ENCODE assay signal across 8 cellular contexts in the genomic region with DNA sequence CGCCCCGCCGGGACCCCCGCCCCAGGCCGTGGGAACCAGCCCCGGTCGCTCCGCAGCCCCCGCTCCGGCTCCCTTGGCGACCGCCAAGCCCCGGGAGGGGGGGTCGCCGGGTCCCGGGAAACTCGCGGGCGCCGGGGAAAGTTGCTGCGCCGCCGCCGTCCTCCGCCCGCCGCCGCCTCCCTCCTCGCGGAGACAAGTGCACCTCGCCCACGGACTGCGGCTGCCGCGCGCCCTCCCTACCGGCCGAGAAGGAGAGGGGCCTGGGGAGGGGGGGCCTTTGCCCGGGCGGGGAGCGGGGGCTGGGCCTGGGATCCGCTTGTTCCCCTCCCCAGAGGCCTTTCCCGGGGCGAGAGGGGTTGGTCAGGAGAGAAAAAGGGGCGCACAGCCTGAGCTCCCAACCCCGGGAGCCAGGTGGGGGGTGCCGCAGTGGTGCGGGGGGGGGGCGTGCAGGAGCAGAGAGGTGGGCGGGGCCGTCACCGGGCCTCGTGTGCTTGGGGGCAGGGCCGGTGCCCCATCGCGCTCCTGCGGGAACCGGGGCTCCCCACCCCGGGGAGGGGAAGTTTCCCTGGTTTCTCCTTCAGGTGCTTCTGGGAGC.
DNase-seq lines count a peak whose midpoint lies in the region; ATAC-seq lines count a peak whose summit lies in the region.

No MANE protein-coding gene starts in this region.

- H3K4me3 ChIP-seq in iPS-15b (ENCODE audit: low read depth, low read length) (peak overlapping the region; percentile 61), stomach smooth muscle (ENCODE audit: low read length in 2 of 2) (peak overlapping the region; percentile 40 to 79)

- H3K27ac Mint-ChIP-seq in activated T-cell treated with anti-CD3 and anti-CD28 coated beads, Interleukin-2, amount 50 U/mL, for 24 hours, result no peak overlapping the region

- peaks cover 9% of the 10 kb centered on the region for H3K4me1 Mint-ChIP-seq in activated T-cell treated with anti-CD3 and anti-CD28 coated beads, Interleukin-2, amount 50 U/mL, for 24 hours (ENCODE audit: low read depth)

- peaks cover 19% of the 10 kb centered on the region for H3K36me3 ChIP-seq in iPS-15b (ENCODE audit: control insufficient read depth, insufficient read depth, low read length)
- no peaks in the 10 kb centered on the region for H3K36me3 ChIP-seq in stomach smooth muscle (ENCODE audit: control insufficient read depth in 2 of 2, insufficient read depth in 2 of 2, low read length in 2 of 2)

- DNase-seq in activated CD8-positive, alpha-beta memory T cell treated with anti-CD3 and anti-CD28 coated beads, Interleukin-2, amount 50 U/mL, for 4 hours, result peak; percentile 58
- no peak for DNase-seq in activated CD8-positive, alpha-beta memory T cell treated with anti-CD3 and anti-CD28 coated beads, Interleukin-2, amount 50 U/mL, for 48 hours
- DNase-seq in activated T-cell treated with anti-CD3 and anti-CD28 coated beads, Interleukin-2, amount 50 U/mL, for 24 hours, result peak; percentile 66
- no peak for DNase-seq in hippocampal formation (lab: John Stamatoyannopoulos, UW)

- peaks cover 8% of the 10 kb centered on the region for H3K4me1 ChIP-seq in iPS-15b (ENCODE audit: control insufficient read depth, insufficient read depth, low read length)
- H3K4me1 ChIP-seq in stomach smooth muscle (ENCODE audit: control insufficient read depth, insufficient read depth, low read length), result peaks cover 8% of the 10 kb centered on the region

- peaks cover 11% of the 10 kb centered on the region for H3K27me3 Mint-ChIP-seq in activated T-cell treated with anti-CD3 and anti-CD28 coated beads, Interleukin-2, amount 50 U/mL, for 24 hours

- H3K9me3 ChIP-seq in iPS-15b (ENCODE audit: control insufficient read depth, insufficient read depth, low read length) (no peaks in the 10 kb centered on the region), stomach smooth muscle (ENCODE audit: control insufficient read depth in 2 of 2, low read length in 2 of 2) (no peaks in the 10 kb centered on the region)

- ATAC-seq in HG03039 (IDR thresholded peaks at IDR 0.05; ENCODE audit: unreplicated experiment) (peak; percentile 13), GM18873 (IDR thresholded peaks at IDR 0.05; ENCODE audit: low FRiP score, unreplicated experiment) (no peak)

- no peak overlapping the region for H3K27ac ChIP-seq in stomach smooth muscle (ENCODE audit: low read length)

- no peaks in the 10 kb centered on the region for H3K27me3 ChIP-seq in iPS-15b (ENCODE audit: control insufficient read depth, insufficient read depth, low read length)
- no peaks in the 10 kb centered on the region for H3K27me3 ChIP-seq in stomach smooth muscle (ENCODE audit: control insufficient read depth in 1 of 2, insufficient read depth in 2 of 2, low read length in 2 of 2)

- no peaks in the 10 kb centered on the region for H3K36me3 Mint-ChIP-seq in activated T-cell treated with anti-CD3 and anti-CD28 coated beads, Interleukin-2, amount 50 U/mL, for 24 hours (ENCODE audit: low read depth)

- H3K9ac ChIP-seq in iPS-15b (ENCODE audit: low read depth, low read length) (peak overlapping the region; percentile 37), stomach smooth muscle (ENCODE audit: low read length in 2 of 2) (no peak overlapping the region)

- H3K4me3 Mint-ChIP-seq in activated T-cell treated with anti-CD3 and anti-CD28 coated beads, Interleukin-2, amount 50 U/mL, for 24 hours, result peak overlapping the region; percentile 39

- H3K9me3 Mint-ChIP-seq in activated T-cell treated with anti-CD3 and anti-CD28 coated beads, Interleukin-2, amount 50 U/mL, for 24 hours, result no peaks in the 10 kb centered on the region

Comparison
In these comparisons a context has a peak if more than half of its experiments do, and no peak if none do; other contexts are left out.
1. DNase-seq: peak in activated CD8-positive, alpha-beta memory T cell treated with anti-CD3 and anti-CD28 coated beads, Interleukin-2, amount 50 U/mL, for 4 hours (single experiment) and activated T-cell treated with anti-CD3 and anti-CD28 coated beads, Interleukin-2, amount 50 U/mL, for 24 hours (single experiment); none in activated CD8-positive, alpha-beta memory T cell treated with anti-CD3 and anti-CD28 coated beads, Interleukin-2, amount 50 U/mL, for 48 hours (single experiment) and hippocampal formation (0 of 2).